10 cellular contexts compared by ENCODE assay signal in genomic region chr7:85980740-85981139, GRCh38.
"Had no signal": no experiment of that assay in that cellular context is flagged by ENCODE, and none has a peak within 500 bp of the region (broad histone marks: within the 10 kb centered on the region; RNA-seq: fewer than 3 reads in every experiment).

No MANE protein-coding gene starts in this region.

- H3K4me1 ChIP-seq: HAP-1 had no signal

- H3K9ac ChIP-seq: GM23248 had no signal

- H3K36me3 ChIP-seq: HAP-1 had no signal

- H3K27ac ChIP-seq: GM23248 had no signal

- H3K4me2 ChIP-seq: GM23338 had no signal

- H2AFZ ChIP-seq: GM23248 had no signal

- H3K4me3 ChIP-seq: GM23248, GM23338, HAP-1 had no signal

- DNase-seq: GM23248, GOT3, H7, H9, HCEC 1CT, HFFc6 had no signal

- H3K9me3 ChIP-seq: HAP-1 had no signal

- ATAC-seq: GM23338, HCT116 had no signal

- FAIRE-seq: H54 had no signal
